Comparison of ENCODE assay signal across 8 cellular contexts in the genomic region with DNA sequence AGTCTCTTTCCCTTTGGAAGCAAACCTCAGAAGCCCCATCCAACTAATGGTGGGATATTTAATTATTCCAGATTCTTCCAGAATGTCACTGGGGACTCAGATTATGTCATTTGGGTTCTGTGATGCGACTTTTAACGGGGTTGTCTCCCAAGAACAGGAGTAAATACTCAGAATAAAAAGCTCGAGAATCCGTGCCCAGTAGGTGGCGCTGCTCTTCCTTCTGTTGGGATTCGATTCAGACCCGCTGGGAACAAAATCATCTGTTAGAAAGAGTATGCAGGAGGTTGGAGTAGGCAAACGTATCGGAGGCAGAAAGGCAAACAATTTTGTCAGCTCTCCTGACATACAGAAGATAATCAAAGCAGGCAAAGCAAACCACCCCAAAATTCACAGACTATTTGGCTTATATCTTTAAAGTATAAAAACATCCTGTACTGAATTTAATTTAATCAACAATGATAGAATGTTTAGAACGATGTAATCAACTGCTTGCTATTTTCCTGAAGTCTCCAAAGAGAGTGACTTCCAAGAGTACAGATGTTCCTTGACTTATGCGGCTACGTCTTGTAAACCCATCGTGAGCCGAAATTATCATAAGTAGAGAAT.
DNase-seq lines count a peak whose midpoint lies in the region; ATAC-seq and TF ChIP-seq lines count a peak whose summit lies in the region.

No MANE protein-coding gene starts in this region.

- no peak overlapping the region for H3K27ac ChIP-seq in DND-41 (ENCODE audit: low read length)

- no peaks in the 10 kb centered on the region for H4K20me1 ChIP-seq in DND-41 (ENCODE audit: insufficient read depth, low read length)

- H3K9ac ChIP-seq in DND-41 (ENCODE audit: low read depth, low read length) = no peak overlapping the region

- peaks cover 10% of the 10 kb centered on the region for H3K27me3 ChIP-seq in DND-41 (ENCODE audit: insufficient read depth, low read length, poor library complexity)

- H2AFZ ChIP-seq in DND-41 (ENCODE audit: low read depth, low read length) = no peak overlapping the region

- TF ChIP-seq CTCF in DND-41 (IDR thresholded peaks at IDR 0.05; ENCODE audit: borderline replicate concordance, extremely low read depth, low read length, poor library complexity, severe bottlenecking) = peak; percentile 90
- TF ChIP-seq CTCF in choroid plexus epithelial cell (conservative IDR thresholded peaks at IDR 0.05; ENCODE audit: low read depth, low read length) = peak; percentile 91

- H3K9me3 ChIP-seq in DND-41 (ENCODE audit: insufficient read depth, low read length, severe bottlenecking) = no peaks in the 10 kb centered on the region

- ATAC-seq in DND-41 (ENCODE audit: insufficient read depth, low read depth) (peak; percentile 73), HG02981 (IDR thresholded peaks at IDR 0.05; ENCODE audit: unreplicated experiment) (peak; percentile 56), left lobe of liver (peak; percentile 79), GM19324 (IDR thresholded peaks at IDR 0.05; ENCODE audit: low FRiP score, unreplicated experiment) (no peak)

- H3K4me2 ChIP-seq in DND-41 (ENCODE audit: insufficient read depth, low read length) = no peak overlapping the region

- no peak overlapping the region for H3K4me3 ChIP-seq in DND-41 (ENCODE audit: low read depth in 1 of 2, low read length in 2 of 2)
- H3K4me3 ChIP-seq in choroid plexus epithelial cell (ENCODE audit: low read depth, low read length) = no peak overlapping the region

- no peaks in the 10 kb centered on the region for H3K79me2 ChIP-seq in DND-41 (ENCODE audit: insufficient read depth, low read length)

- H3K36me3 ChIP-seq in DND-41 (ENCODE audit: insufficient read depth, low read length) = no peaks in the 10 kb centered on the region

- no peaks in the 10 kb centered on the region for H3K4me1 ChIP-seq in DND-41 (ENCODE audit: insufficient read depth, low read length)

- DNase-seq in DND-41 (peak; percentile 65), NCI-H345 treated with DMSO at 0.1 percent for 48 hours (lab: John Stamatoyannopoulos, UW; ENCODE audit: unreplicated experiment) (peak; percentile 81), choroid plexus epithelial cell (ENCODE audit: low read depth) (peak; percentile 95), left lobe of liver (ENCODE audit: low spot score) (peak; percentile 85)
- DNase-seq in activated CD4-positive, alpha-beta T cell treated with anti-CD3 and anti-CD28 coated beads for 1 hour = peak; percentile 29
- peak; percentile 69 for DNase-seq in stimulated activated CD4-positive, alpha-beta T cell treated with anti-CD3 and anti-CD28 coated beads, Interleukin-4, amount 100 ng/mL, for 24 hours

Comparison
In these comparisons a context has a peak if more than half of its experiments do, and no peak if none do; other contexts are left out.
1. DNase-seq: peak in every context shown above with its lines; median percentile 95 in choroid plexus epithelial cell; 85 in left lobe of liver; 81 in NCI-H345 treated with DMSO at 0.1 percent for 48 hours; 69 in stimulated activated CD4-positive, alpha-beta T cell treated with anti-CD3 and anti-CD28 coated beads, Interleukin-4, amount 100 ng/mL, for 24 hours; 65 in DND-41; 29 in activated CD4-positive, alpha-beta T cell treated with anti-CD3 and anti-CD28 coated beads for 1 hour.